In the genomic region with DNA sequence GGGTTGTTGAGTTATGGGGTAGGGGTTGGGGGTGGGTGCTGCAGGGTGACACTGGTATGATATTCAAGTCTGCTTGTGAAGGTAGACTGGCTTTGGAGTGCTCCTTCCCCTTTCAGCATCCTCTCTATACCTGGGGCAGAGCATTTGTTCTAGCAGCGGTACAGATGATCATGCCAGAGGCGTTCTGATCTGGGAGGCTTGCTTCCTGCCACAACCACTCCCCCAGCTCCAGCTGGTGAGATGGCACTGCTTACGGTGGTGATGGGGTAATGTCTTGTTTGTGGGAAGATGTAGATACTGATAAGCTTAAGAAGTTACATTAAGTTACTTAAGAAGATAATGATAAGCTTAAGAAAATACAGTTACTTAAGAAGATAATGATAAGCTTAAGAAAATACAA, we compare ENCODE assay signal across 2 cellular contexts.
TF ChIP-seq lines count a peak whose summit lies in the region.

No MANE protein-coding gene starts in this region.

TF ChIP-seq in SK-N-SH, 30 proteins besides CTCF, POLR2A, EP300 and RAD21 (continued from another document):
- TF ChIP-seq REST (IDR thresholded peaks at IDR 0.05; ENCODE audit: low read depth, low read length) (no peak), GATA2 (CRISPR knock-in tag; IDR thresholded peaks at IDR 0.05) (no peak), FOSL2 (IDR thresholded peaks at IDR 0.05; ENCODE audit: borderline replicate concordance, low read depth) (no peak), FOXM1 (IDR thresholded peaks at IDR 0.05; ENCODE audit: low read depth) (no peak), SMC3 (IDR thresholded peaks at IDR 0.05; ENCODE audit: low read depth, low read length) (no peak)

TF ChIP-seq in SK-N-SH treated with all-trans-retinoic acid at 6 μM for 48 hours, 23 proteins besides CTCF, POLR2A, EP300 and RAD21 (continued from another document):
- TF ChIP-seq PATZ1 (CRISPR knock-in tag; IDR thresholded peaks at IDR 0.05; ENCODE audit: borderline replicate concordance), result no peak
- TF ChIP-seq CREB5 (CRISPR knock-in tag; IDR thresholded peaks at IDR 0.05; ENCODE audit: low read depth), result no peak
- no peak for TF ChIP-seq ARNTL (CRISPR knock-in tag; IDR thresholded peaks at IDR 0.05; ENCODE audit: borderline replicate concordance, low read depth)
- TF ChIP-seq ZC3H10 (CRISPR knock-in tag; IDR thresholded peaks at IDR 0.05), result no peak
- TF ChIP-seq TOX (CRISPR knock-in tag; IDR thresholded peaks at IDR 0.05; ENCODE audit: borderline replicate concordance), result no peak
- TF ChIP-seq RARB (CRISPR knock-in tag; IDR thresholded peaks at IDR 0.05), result no peak
- no peak for TF ChIP-seq TSHZ2 (CRISPR knock-in tag; IDR thresholded peaks at IDR 0.05)
TF ChIP-seq in SK-N-SH treated with all-trans-retinoic acid at 6 μM for 48 hours: peak in this region for 0.
